ENCODE assay signal across 14 cellular contexts in genomic region chr5:92391-93220, GRCh38. TPM values are rescaled to one million over a fixed set of nuclear protein-coding genes. Genes with fewer than 3 reads are reported as not detected.
DNase-seq lines count a peak whose midpoint lies in the region; ATAC-seq and TF ChIP-seq lines count a peak whose summit lies in the region.
"Had no signal": no experiment of that assay in that cellular context is flagged by ENCODE, and none has a peak within 500 bp of the region (broad histone marks: within the 10 kb centered on the region; RNA-seq: fewer than 3 reads in every experiment).

No MANE protein-coding gene starts in this region.

- H3K4me3 Mint-ChIP-seq in naive B cell, result peak overlapping the region in 6 of 8 donors; percentile 13 to 76 (median 58)
- H3K4me3 Mint-ChIP-seq: activated CD4-positive, alpha-beta memory T cell treated with anti-CD3 and anti-CD28 coated beads for 36 hours; activated naive CD4-positive, alpha-beta T cell treated with anti-CD3 and anti-CD28 coated beads for 36 hours; T-helper 1 cell treated with Interleukin-12 subunit alpha and Interleukin-12 subunit beta and Interleukin-4 antibody, amounts not matched to agents 30 μg/mL and 1 μg/mL, for 36 hours had no signal

- no peak for ATAC-seq in naive B cell (ENCODE audit: low read depth in 2 of 2)
- ATAC-seq in right lobe of liver, result no peak
- ATAC-seq: CD8-positive, alpha-beta T cell; HCT116 had no signal

- H3K9me3 ChIP-seq in BLaER1 treated with 17β-estradiol and CSF1 and Interleukin-3, amounts not matched to agents 10 nM and 100 nM (replicated peaks in 1 of 11), result 0 out of 22 replicates have a peak, but pooled peaks cover 0 to 5% (median 0%) of the 10 kb centered on the region in 11 experiments
- no peaks in the 10 kb centered on the region for H3K9me3 ChIP-seq in HUES48 (ENCODE audit: control insufficient read depth, insufficient read depth, low read length)
- no peaks in the 10 kb centered on the region for H3K9me3 ChIP-seq in right lobe of liver
- H3K9me3 ChIP-seq in transverse colon, result no peaks in the 10 kb centered on the region
- H3K9me3 ChIP-seq in MM.1S (replicated peaks; ENCODE audit: insufficient read depth, low read length), result no peaks in the 10 kb centered on the region

- H3K9me3 Mint-ChIP-seq in naive B cell, result no peaks in the 10 kb centered on the region
- H3K9me3 Mint-ChIP-seq: activated CD4-positive, alpha-beta memory T cell treated with anti-CD3 and anti-CD28 coated beads for 36 hours; activated naive CD4-positive, alpha-beta T cell treated with anti-CD3 and anti-CD28 coated beads for 36 hours; CD8-positive, alpha-beta T cell; T-helper 1 cell treated with Interleukin-12 subunit alpha and Interleukin-12 subunit beta and Interleukin-4 antibody, amounts not matched to agents 30 μg/mL and 1 μg/mL, for 36 hours had no signal

- peak overlapping the region in 9 of 10 experiments; percentile 31 to 67 (median 57); a peak in 16 of 20 replicates for H3K4me3 ChIP-seq in BLaER1 treated with 17β-estradiol and CSF1 and Interleukin-3, amounts not matched to agents 10 nM and 100 nM
- H3K4me3 ChIP-seq in HUES48 (ENCODE audit: low read depth, low read length) (peak overlapping the region; percentile 72), astrocyte of the cerebellum (ENCODE audit: low read depth, low read length) (peak overlapping the region; percentile 43), right lobe of liver (no peak overlapping the region), transverse colon (no peak overlapping the region), MM.1S (ENCODE audit: low read length) (no peak overlapping the region)

- no peaks in the 10 kb centered on the region for H3K9me2 ChIP-seq in MM.1S (replicated peaks; ENCODE audit: insufficient read depth, low read length)

- no peak for TF ChIP-seq CTCF in astrocyte of the cerebellum (IDR thresholded peaks at IDR 0.05; ENCODE audit: low read depth, low read length, missing control alignments)
- no peak for TF ChIP-seq CTCF in right lobe of liver (IDR thresholded peaks at IDR 0.05)
- no peak for TF ChIP-seq CTCF in transverse colon (IDR thresholded peaks at IDR 0.05)
- TF ChIP-seq CTCF in MM.1S (IDR thresholded peaks at IDR 0.05; ENCODE audit: low read length), result no peak

- H3K36me3 Mint-ChIP-seq in naive B cell, result peaks cover 0 to 8% of the 10 kb centered on the region in 2 donors
- H3K36me3 Mint-ChIP-seq: activated CD4-positive, alpha-beta memory T cell treated with anti-CD3 and anti-CD28 coated beads for 36 hours; CD8-positive, alpha-beta T cell had no signal

- peaks cover 3% of the 10 kb centered on the region; the same call in 1 of the 2 replicates for H3F3A ChIP-seq in MM.1S (ENCODE audit: insufficient read depth, low read length)

- DNase-seq in astrocyte of the cerebellum (ENCODE audit: low read depth), result no peak
- DNase-seq in naive B cell, result no peak
- no peak for DNase-seq in substantia nigra (lab: John Stamatoyannopoulos, UW)
- no peak for DNase-seq in right lobe of liver
- DNase-seq in transverse colon, result no peak
- no peak for DNase-seq in MM.1S
- DNase-seq: activated CD4-positive, alpha-beta memory T cell treated with anti-CD3 and anti-CD28 coated beads for 36 hours; CD8-positive, alpha-beta T cell; hypothalamus had no signal

- H3K4me1 ChIP-seq in BLaER1 treated with 17β-estradiol and CSF1 and Interleukin-3, amounts not matched to agents 10 nM and 100 nM, result peaks cover 0 to 49% (median 26%) of the 10 kb centered on the region in 10 experiments; a peak in 14 of 20 replicates
- H3K4me1 ChIP-seq in HUES48 (ENCODE audit: control insufficient read depth, insufficient read depth, low read length), result peaks cover 25% of the 10 kb centered on the region
- H3K4me1 ChIP-seq in right lobe of liver, result no peaks in the 10 kb centered on the region
- H3K4me1 ChIP-seq in transverse colon, result peaks cover 0 to 5% (median 4%) of the 10 kb centered on the region in 4 donors
- no peaks in the 10 kb centered on the region for H3K4me1 ChIP-seq in MM.1S (ENCODE audit: low read length)

- peaks cover 0 to 36% (median 24%) of the 10 kb centered on the region in 11 experiments; a peak in 14 of 22 replicates for H3K36me3 ChIP-seq in BLaER1 treated with 17β-estradiol and CSF1 and Interleukin-3, amounts not matched to agents 10 nM and 100 nM
- H3K36me3 ChIP-seq in HUES48 (ENCODE audit: control insufficient read depth, insufficient read depth, low read length), result peaks cover 26% of the 10 kb centered on the region
- no peaks in the 10 kb centered on the region for H3K36me3 ChIP-seq in right lobe of liver
- no peaks in the 10 kb centered on the region for H3K36me3 ChIP-seq in transverse colon
- H3K36me3 ChIP-seq in MM.1S (replicated peaks; ENCODE audit: insufficient read depth, low read length), result no peaks in the 10 kb centered on the region

- TF ChIP-seq EP300 in transverse colon (IDR thresholded peaks at IDR 0.05; ENCODE audit: low read depth), result no peak

- peak overlapping the region; percentile 54 to 82 (median 72) for H3K4me2 ChIP-seq in BLaER1 treated with 17β-estradiol and CSF1 and Interleukin-3, amounts not matched to agents 10 nM and 100 nM
- no peak overlapping the region; the same call in 1 of the 2 replicates for H3K4me2 ChIP-seq in MM.1S (ENCODE audit: low read depth, low read length)

- peaks cover 0 to 26% (median 0%) of the 10 kb centered on the region in 11 experiments; a peak in 5 of 22 replicates for H3K27me3 ChIP-seq in BLaER1 treated with 17β-estradiol and CSF1 and Interleukin-3, amounts not matched to agents 10 nM and 100 nM
- H3K27me3 ChIP-seq in HUES48 (ENCODE audit: control insufficient read depth, insufficient read depth, low read length) (no peaks in the 10 kb centered on the region), right lobe of liver (peaks cover 0 to 13% of the 10 kb centered on the region in 2 donors), transverse colon (peaks cover 81% of the 10 kb centered on the region), MM.1S (replicated peaks; ENCODE audit: insufficient read depth, low read length) (peaks cover 67% of the 10 kb centered on the region)

- no peak overlapping the region for H3K27ac Mint-ChIP-seq in naive B cell
- H3K27ac Mint-ChIP-seq: activated CD4-positive, alpha-beta memory T cell treated with anti-CD3 and anti-CD28 coated beads for 36 hours; activated naive CD4-positive, alpha-beta T cell treated with anti-CD3 and anti-CD28 coated beads for 36 hours; CD8-positive, alpha-beta T cell; T-helper 1 cell treated with Interleukin-12 subunit alpha and Interleukin-12 subunit beta and Interleukin-4 antibody, amounts not matched to agents 30 μg/mL and 1 μg/mL, for 36 hours had no signal

- in situ Hi-C loops in astrocyte of the cerebellum (cut with HindIII; ENCODE audit: low sequenced_read_pairs), result no loop called here
- in situ Hi-C loops in transverse colon (cut with MboI; ENCODE audit: low pct_ligation_motif_present in 1 of 4, low pct_unique_long_range_greater_than_20kb in 1 of 4, low sequenced_read_pairs in 3 of 4), result no loop called here

- peaks cover 19 to 61% (median 59%) of the 10 kb centered on the region in 3 donors for H3K27me3 Mint-ChIP-seq in naive B cell

- peak overlapping the region in 8 of 11 experiments; percentile 25 to 64 (median 36); a peak in 8 of 22 replicates for H3K27ac ChIP-seq in BLaER1 treated with 17β-estradiol and CSF1 and Interleukin-3, amounts not matched to agents 10 nM and 100 nM
- H3K27ac ChIP-seq in HUES48 (ENCODE audit: low read depth, low read length) (peak overlapping the region; percentile 70), substantia nigra (ENCODE audit: low read depth, low read length, poor library complexity, severe bottlenecking) (no peak overlapping the region), right lobe of liver (no peak overlapping the region), transverse colon (no peak overlapping the region), MM.1S (ENCODE audit: low read length) (no peak overlapping the region)

- H2AFZ ChIP-seq in MM.1S (ENCODE audit: low read length), result no peak overlapping the region

- intact Hi-C loops in right lobe of liver (cut with DNase I), result no loop called here
- intact Hi-C loops in transverse colon (cut with DNase I; ENCODE audit: low total_unique reads), result no loop called here

- TF ChIP-seq POLR2A in right lobe of liver (IDR thresholded peaks at IDR 0.05) (no peak), transverse colon (IDR thresholded peaks at IDR 0.05) (no peak)

- peaks cover 0 to 7% (median 0%) of the 10 kb centered on the region in 11 experiments; a peak in 3 of 22 replicates for H4K20me1 ChIP-seq in BLaER1 treated with 17β-estradiol and CSF1 and Interleukin-3, amounts not matched to agents 10 nM and 100 nM
- H4K20me1 ChIP-seq in MM.1S (ENCODE audit: insufficient read depth, low read length), result no peaks in the 10 kb centered on the region

- peaks cover 5 to 12% (median 11%) of the 10 kb centered on the region in 3 donors for H3K4me1 Mint-ChIP-seq in naive B cell

- 16% methylated on average over 24 of the region's 38 CpGs for WGBS in right lobe of liver (ENCODE audit: insufficient coverage, low coverage, low lambda C conversion rate, missing lambda C conversion rate)
- WGBS in transverse colon (ENCODE audit: low coverage in 1 of 2), 2 donors, result 27 to 62% methylated on average over 3 to 20 of the region's 38 CpGs

- H3K9ac ChIP-seq in BLaER1 treated with 17β-estradiol and CSF1 and Interleukin-3, amounts not matched to agents 10 nM and 100 nM, result peak overlapping the region in 9 of 11 experiments; percentile 21 to 79 (median 70); a peak in 16 of 22 replicates
- H3K9ac ChIP-seq in HUES48 (ENCODE audit: low read depth, low read length), result peak overlapping the region; percentile 53
- no peak overlapping the region for H3K9ac ChIP-seq in MM.1S (ENCODE audit: low read length)

- H3K79me2 ChIP-seq in MM.1S (ENCODE audit: low read length), result no peaks in the 10 kb centered on the region

RNA-seq across cellular contexts. Expression of gene PLEKHG4B, which starts 0.6 kb away (rescaled TPM):
- polyA plus RNA-seq in naive B cell (ENCODE audit: low read depth in 6 of 6), result under 1 TPM in 1 of 6 donors, not detected in 5; 0.03 TPM
- total RNA-seq in right lobe of liver, result under 1 TPM in 2 of 6 experiments, not detected in 4; 0.13 to 0.18 TPM
- total RNA-seq in transverse colon, result under 1 TPM in 3 of 4 donors, not detected in 1; under 0.01 to 0.40 (median under 0.01) TPM
- total RNA-seq: activated CD4-positive, alpha-beta memory T cell treated with anti-CD3 and anti-CD28 coated beads for 36 hours; activated naive CD4-positive, alpha-beta T cell treated with anti-CD3 and anti-CD28 coated beads for 36 hours; CD8-positive, alpha-beta T cell had no signal

Comparison
In these comparisons a context has a peak if more than half of its experiments do, and no peak if none do; other contexts are left out.
1. H3K27ac ChIP-seq: peak in BLaER1 treated with 17β-estradiol and CSF1 and Interleukin-3, amounts not matched to agents 10 nM and 100 nM (8 of 11) and HUES48 (single experiment); none in substantia nigra (single experiment), right lobe of liver (0 of 3), transverse colon (0 of 4) and MM.1S (single experiment).
2. H3K4me3 ChIP-seq: peak in BLaER1 treated with 17β-estradiol and CSF1 and Interleukin-3, amounts not matched to agents 10 nM and 100 nM (9 of 10), HUES48 (single experiment) and astrocyte of the cerebellum (single experiment); none in right lobe of liver (0 of 3), transverse colon (0 of 4) and MM.1S (single experiment).